In the genomic region with DNA sequence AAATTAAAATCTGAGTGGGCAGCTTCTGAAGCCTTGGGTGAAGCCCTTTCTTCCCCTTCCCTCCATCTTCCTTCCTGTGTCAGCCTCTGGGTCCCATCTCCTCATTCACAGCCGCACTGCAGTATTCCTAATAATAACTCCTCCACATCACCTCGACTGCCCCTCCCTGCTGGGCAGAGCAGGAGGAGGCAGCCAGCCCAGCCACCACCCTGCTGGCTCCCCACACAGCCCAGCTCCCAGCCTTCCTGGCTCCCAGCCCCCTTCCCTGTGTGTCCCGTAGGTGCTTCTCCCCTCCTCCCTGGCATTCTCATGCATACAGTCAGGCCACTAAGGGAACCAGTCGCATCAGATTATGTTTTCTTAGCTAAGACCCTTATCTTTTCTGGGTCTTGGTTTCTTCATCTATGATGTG, we compare ENCODE assay signal across 11 cellular contexts. TPM values are rescaled to one million over a fixed set of nuclear protein-coding genes. Genes with fewer than 3 reads are reported as not detected.
DNase-seq lines count a peak whose midpoint lies in the region; ATAC-seq lines count a peak whose summit lies in the region.
"Had no signal": no experiment of that assay in that cellular context is flagged by ENCODE, and none has a peak within 500 bp of the region (broad histone marks: within the 10 kb centered on the region; RNA-seq: fewer than 3 reads in every experiment).

No MANE protein-coding gene starts in this region.

- H3K27ac ChIP-seq in mesodermal cell (ENCODE audit: low read depth, low read length, severe bottlenecking) (peak overlapping the region; percentile 74), aorta (ENCODE audit: low read depth in 1 of 2, low read length in 2 of 2) (peak overlapping the region; percentile 91 to 98)
- no peak overlapping the region for H3K27ac ChIP-seq in CD8-positive, alpha-beta memory T cell (ENCODE audit: low read depth, low read length)

- DNase-seq in activated naive CD4-positive, alpha-beta T cell (lab: John Stamatoyannopoulos, UW) = no peak
- peak; percentile 19 for DNase-seq in dedifferentiated amniotic fluid mesenchymal stem cell (ENCODE audit: extremely low spot score)
- DNase-seq in aorta = peak; percentile 86 to 89
- no peak for DNase-seq in NCI-H1417 treated with DMSO at 0.1 percent for 48 hours (lab: John Stamatoyannopoulos, UW)
- DNase-seq in CD8-positive, alpha-beta memory T cell = no peak
- DNase-seq in COR-L47 (lab: John Stamatoyannopoulos, UW) = no peak
- DNase-seq: effector memory CD8-positive, alpha-beta T cell; stimulated activated CD4-positive, alpha-beta T cell treated with anti-CD3 and anti-CD28 coated beads, Interleukin-2, amount 100 ng/mL, for 48 hours had no signal

- H3K36me3 ChIP-seq in mesodermal cell (ENCODE audit: control insufficient read depth, insufficient read depth, low read length) (peaks cover 51% of the 10 kb centered on the region), aorta (ENCODE audit: control insufficient read depth in 1 of 2, insufficient read depth in 2 of 2, low read length in 1 of 2) (no peaks in the 10 kb centered on the region)
- peaks cover 13% of the 10 kb centered on the region for H3K36me3 ChIP-seq in CD8-positive, alpha-beta memory T cell (ENCODE audit: insufficient read depth, low read length)

- peak overlapping the region; percentile 75 for H3K27ac Mint-ChIP-seq in activated naive CD4-positive, alpha-beta T cell treated with anti-CD3 and anti-CD28 coated beads, Interleukin-2, amount 50 U/mL, for 24 hours
- peak overlapping the region in 3 of 8 donors; percentile 37 to 81 (median 68) for H3K27ac Mint-ChIP-seq in CD8-positive, alpha-beta memory T cell

- peak; percentile 55 for ATAC-seq in aorta (ENCODE audit: low FRiP score)
- ATAC-seq: effector memory CD8-positive, alpha-beta T cell; K562 had no signal

- intact Hi-C loops in aorta (cut with DNase I) = loop anchor here (5.0 kb wide), 2 partner anchors 130 to 215 kb away; no protein-coding TSS in a partner anchor

- WGBS in mesodermal cell (ENCODE audit: insufficient coverage in 2 of 2), 2 experiments = 74 to 97% methylated on average over 3 to 4 of the region's 4 CpGs
- 2 to 3% methylated on average over 4 of the region's 4 CpGs for WGBS in aorta, 2 donors

- no peak overlapping the region for H3K4me3 Mint-ChIP-seq in activated naive CD4-positive, alpha-beta T cell treated with anti-CD3 and anti-CD28 coated beads, Interleukin-2, amount 50 U/mL, for 24 hours
- H3K4me3 Mint-ChIP-seq in CD8-positive, alpha-beta memory T cell = peak overlapping the region in 2 of 7 donors; percentile 25 to 73

- H3K36me3 Mint-ChIP-seq in activated naive CD4-positive, alpha-beta T cell treated with anti-CD3 and anti-CD28 coated beads, Interleukin-2, amount 50 U/mL, for 24 hours = peaks cover 9% of the 10 kb centered on the region
- H3K36me3 Mint-ChIP-seq in CD8-positive, alpha-beta memory T cell = peaks cover 0 to 69% (median 0%) of the 10 kb centered on the region in 3 donors

- peaks cover 52% of the 10 kb centered on the region for H3K4me1 Mint-ChIP-seq in activated naive CD4-positive, alpha-beta T cell treated with anti-CD3 and anti-CD28 coated beads, Interleukin-2, amount 50 U/mL, for 24 hours
- peaks cover 41 to 52% (median 52%) of the 10 kb centered on the region in 3 donors for H3K4me1 Mint-ChIP-seq in CD8-positive, alpha-beta memory T cell

- no peak overlapping the region for H3K4me3 ChIP-seq in mesodermal cell (ENCODE audit: extremely low read depth, insufficient read depth, low read length, poor library complexity, severe bottlenecking)
- H3K4me3 ChIP-seq in aorta (ENCODE audit: low read length in 2 of 2) = no peak overlapping the region
- no peak overlapping the region for H3K4me3 ChIP-seq in CD8-positive, alpha-beta memory T cell (ENCODE audit: low read length)
- H3K4me3 ChIP-seq: K562 had no signal

- H3K4me1 ChIP-seq in mesodermal cell (ENCODE audit: control insufficient read depth, insufficient read depth, low read length, poor library complexity, severe bottlenecking) (peaks cover 57% of the 10 kb centered on the region), aorta (ENCODE audit: control insufficient read depth in 1 of 2, insufficient read depth in 2 of 2, low read length in 2 of 2) (peaks cover 0 to 3% of the 10 kb centered on the region in 2 donors)
- peaks cover 26% of the 10 kb centered on the region for H3K4me1 ChIP-seq in CD8-positive, alpha-beta memory T cell (ENCODE audit: insufficient read depth, low read length)

- no peaks in the 10 kb centered on the region for H3K27me3 Mint-ChIP-seq in activated naive CD4-positive, alpha-beta T cell treated with anti-CD3 and anti-CD28 coated beads, Interleukin-2, amount 50 U/mL, for 24 hours
- peaks cover 0 to under 1% of the 10 kb centered on the region in 2 donors for H3K27me3 Mint-ChIP-seq in CD8-positive, alpha-beta memory T cell
- H3K27me3 Mint-ChIP-seq: effector memory CD8-positive, alpha-beta T cell had no signal

- POLR2A ChIA-PET in CD8-positive, alpha-beta memory T cell (lab: Charles Lee) = interaction anchor here (0.9 kb wide), 1 partner anchor 11 kb away, joined by 4 read pairs; no protein-coding TSS in a partner anchor

- no peaks in the 10 kb centered on the region for H3K27me3 ChIP-seq in aorta (ENCODE audit: control insufficient read depth in 1 of 2, insufficient read depth in 2 of 2, low read length in 1 of 2)
- no peaks in the 10 kb centered on the region for H3K27me3 ChIP-seq in CD8-positive, alpha-beta memory T cell (ENCODE audit: insufficient read depth, low read length, poor library complexity, severe bottlenecking)

- no peaks in the 10 kb centered on the region for H3K9me3 Mint-ChIP-seq in activated naive CD4-positive, alpha-beta T cell treated with anti-CD3 and anti-CD28 coated beads, Interleukin-2, amount 50 U/mL, for 24 hours
- H3K9me3 Mint-ChIP-seq in CD8-positive, alpha-beta memory T cell = no peaks in the 10 kb centered on the region
- H3K9me3 Mint-ChIP-seq: effector memory CD8-positive, alpha-beta T cell had no signal

- CTCF ChIA-PET in CD8-positive, alpha-beta memory T cell (lab: Charles Lee) = interaction anchor here (0.9 to 5.0 kb wide), 7 partner anchors 12 to 129 kb away, joined by 3 to 46 read pairs (median 4); a partner anchor contains a TSS

- H3K9me3 ChIP-seq in mesodermal cell (ENCODE audit: control insufficient read depth, low read length) (no peaks in the 10 kb centered on the region), aorta (ENCODE audit: control insufficient read depth, low read length) (no peaks in the 10 kb centered on the region)
- H3K9me3 ChIP-seq in CD8-positive, alpha-beta memory T cell (ENCODE audit: low read length) = no peaks in the 10 kb centered on the region

RNA-seq across cellular contexts. Expression of a gene that starts 3.7 kb away (rescaled TPM):
- polyA plus RNA-seq in mesodermal cell (2013, experiment 1 of 2) = 17.7 TPM
- 14.3 TPM for polyA plus RNA-seq in mesodermal cell (2013, experiment 2 of 2)
- total RNA-seq in aorta = 10 to 100 TPM; 28.5 to 60.8 TPM
- 100 to 1,000 TPM in 1 of 2 donors, 10 to 100 TPM in 1; 11.1 to 110 TPM for polyA plus RNA-seq in aorta
- 10 to 100 TPM; 14.2 to 15.1 TPM for total RNA-seq in CD8-positive, alpha-beta memory T cell
- polyA plus RNA-seq in CD8-positive, alpha-beta memory T cell = 12.2 TPM

RNA-seq across cellular contexts. Expression of a gene that starts 15.9 kb away (rescaled TPM):
- polyA plus RNA-seq in mesodermal cell (2013, experiment 1 of 2) = 34.8 TPM
- 34.5 TPM for polyA plus RNA-seq in mesodermal cell (2013, experiment 2 of 2)
- 10 to 100 TPM; 24.8 to 27.8 TPM for total RNA-seq in aorta
- polyA plus RNA-seq in aorta = 10 to 100 TPM in 1 of 2 donors, 1 to 10 TPM in 1; 5.4 to 18.8 TPM
- 100 to 1,000 TPM; 170 to 172 TPM for total RNA-seq in CD8-positive, alpha-beta memory T cell
- polyA plus RNA-seq in CD8-positive, alpha-beta memory T cell = 34.0 TPM

RNA-seq across cellular contexts. Expression of a gene that starts 17.8 kb away (rescaled TPM):
- polyA plus RNA-seq in mesodermal cell (2013, experiment 1 of 2) = 4,059 TPM
- 3,444 TPM for polyA plus RNA-seq in mesodermal cell (2013, experiment 2 of 2)
- 1,000 to 10,000 TPM; 1,856 to 2,021 TPM for total RNA-seq in aorta
- 1,000 to 10,000 TPM; 2,047 to 3,012 TPM for polyA plus RNA-seq in aorta
- 1,000 to 10,000 TPM; 7,182 to 7,238 TPM for total RNA-seq in CD8-positive, alpha-beta memory T cell
- polyA plus RNA-seq in CD8-positive, alpha-beta memory T cell = 1,770 TPM

RNA-seq across cellular contexts. Expression of a gene that starts 55.0 kb away (rescaled TPM):
- 261 TPM for polyA plus RNA-seq in mesodermal cell (2013, experiment 1 of 2)
- polyA plus RNA-seq in mesodermal cell (2013, experiment 2 of 2) = 233 TPM
- total RNA-seq in aorta = 100 to 1,000 TPM; 174 to 195 TPM
- 100 to 1,000 TPM in 1 of 2 donors, 10 to 100 TPM in 1; 73.1 to 110 TPM for polyA plus RNA-seq in aorta
- 100 to 1,000 TPM; 287 to 293 TPM for total RNA-seq in CD8-positive, alpha-beta memory T cell
- polyA plus RNA-seq in CD8-positive, alpha-beta memory T cell = 58.1 TPM

RNA-seq across cellular contexts. Expression of a gene that starts 58.2 kb away (rescaled TPM):
- polyA plus RNA-seq in mesodermal cell (2013, experiment 1 of 2) = 98.3 TPM
- 88.4 TPM for polyA plus RNA-seq in mesodermal cell (2013, experiment 2 of 2)
- 10 to 100 TPM; 19.9 to 32.8 TPM for total RNA-seq in aorta
- 10 to 100 TPM in 1 of 2 donors, 1 to 10 TPM in 1; 5.1 to 13.2 TPM for polyA plus RNA-seq in aorta
- 10 to 100 TPM; 96.5 to 97.5 TPM for total RNA-seq in CD8-positive, alpha-beta memory T cell
- 29.8 TPM for polyA plus RNA-seq in CD8-positive, alpha-beta memory T cell

Comparison
In these comparisons a context has a peak if more than half of its experiments do, and no peak if none do; other contexts are left out.
1. DNase-seq: peak in dedifferentiated amniotic fluid mesenchymal stem cell (single experiment) and aorta (2 of 2); none in activated naive CD4-positive, alpha-beta T cell (0 of 4), NCI-H1417 treated with DMSO at 0.1 percent for 48 hours (single experiment), CD8-positive, alpha-beta memory T cell (0 of 5) and COR-L47 (single experiment).
2. RNA of a gene that starts 15.9 kb away (total RNA-seq): 170 to 172 TPM in CD8-positive, alpha-beta memory T cell; 24.8 to 27.8 TPM in aorta; every median in the first group is over 4 times any median in the second.